27 cellular contexts compared by ENCODE assay signal in genomic region chr22:19412934-19413333, GRCh38. TPM values are rescaled to one million over a fixed set of nuclear protein-coding genes. Genes with fewer than 3 reads are reported as not detected.
DNase-seq lines count a peak whose midpoint lies in the region; ATAC-seq and TF ChIP-seq lines count a peak whose summit lies in the region.
"Had no signal": no experiment of that assay in that cellular context is flagged by ENCODE, and none has a peak within 500 bp of the region (broad histone marks: within the 10 kb centered on the region; RNA-seq: fewer than 3 reads in every experiment).

No MANE protein-coding gene starts in this region.

- H3K4me1 ChIP-seq in DND-41 (ENCODE audit: insufficient read depth, low read length) = peaks cover 8% of the 10 kb centered on the region
- no peaks in the 10 kb centered on the region for H3K4me1 ChIP-seq in uterus
- peaks cover 0 to 20% (median 4%) of the 10 kb centered on the region in 4 donors for H3K4me1 ChIP-seq in esophagus muscularis mucosa
- H3K4me1 ChIP-seq: A549, ascending aorta, tibial artery had no signal

- no peak for ATAC-seq in DND-41 (ENCODE audit: insufficient read depth, low read depth)
- ATAC-seq in activated T-helper 17 cell treated with anti-CD3 and anti-CD28 coated beads, Interleukin-2, amount 50 U/mL, for 72 hours (replicated peaks) = no peak
- ATAC-seq: A549; activated naive CD4-positive, alpha-beta T cell treated with anti-CD3 and anti-CD28 coated beads, Interleukin-2, amount 50 U/mL, for 72 hours; CD8-positive, alpha-beta T cell; left lung; Panc1; sciatic nerve had no signal

- no peaks in the 10 kb centered on the region for H3K27me3 Mint-ChIP-seq in activated CD4-positive, alpha-beta T cell treated with anti-CD3 and anti-CD28 coated beads, Interleukin-2, amount 10 ng/mL, durations not matched to agents 24 days and 14 days
- H3K27me3 Mint-ChIP-seq in activated T-helper 17 cell treated with anti-CD3 and anti-CD28 coated beads, Interleukin-2, amount 50 U/mL, for 72 hours = no peaks in the 10 kb centered on the region
- peaks cover 4% of the 10 kb centered on the region for H3K27me3 Mint-ChIP-seq in nephron progenitor cell (ENCODE audit: low read depth, poor library complexity)
- H3K27me3 Mint-ChIP-seq: progenitor cell of endocrine pancreas had no signal

- H4K20me1 ChIP-seq in DND-41 (ENCODE audit: insufficient read depth, low read length) = peaks cover 40% of the 10 kb centered on the region

- TF ChIP-seq POLR2A in uterus (IDR thresholded peaks at IDR 0.05) (no peak), esophagus muscularis mucosa (IDR thresholded peaks at IDR 0.05; ENCODE audit: low read depth) (no peak)

- H3K27ac Mint-ChIP-seq in activated CD4-positive, alpha-beta T cell treated with anti-CD3 and anti-CD28 coated beads, Interleukin-2, amount 10 ng/mL, durations not matched to agents 24 days and 14 days = peak overlapping the region; percentile 2
- H3K27ac Mint-ChIP-seq in activated T-helper 17 cell treated with anti-CD3 and anti-CD28 coated beads, Interleukin-2, amount 50 U/mL, for 72 hours = peak overlapping the region; percentile 66
- H3K27ac Mint-ChIP-seq in nephron progenitor cell = peak overlapping the region; percentile 9
- H3K27ac Mint-ChIP-seq: CD8-positive, alpha-beta T cell; HFFc6; progenitor cell of endocrine pancreas had no signal

- H3K9me3 ChIP-seq in DND-41 (ENCODE audit: insufficient read depth, low read length, severe bottlenecking) = no peaks in the 10 kb centered on the region
- H3K9me3 ChIP-seq in uterus = no peaks in the 10 kb centered on the region
- H3K9me3 ChIP-seq in esophagus muscularis mucosa = no peaks in the 10 kb centered on the region
- H3K9me3 ChIP-seq: A549, ascending aorta, left lung, stomach, tibial artery had no signal

- DNase-seq in activated CD4-positive, alpha-beta T cell treated with anti-CD3 and anti-CD28 coated beads, Interleukin-2, amount 10 ng/mL, durations not matched to agents 24 days and 14 days = no peak
- DNase-seq in activated CD4-positive, alpha-beta T cell treated with anti-CD3 and anti-CD28 coated beads for 48 hours = no peak
- no peak for DNase-seq in DND-41
- DNase-seq in nephron progenitor cell = no peak
- DNase-seq in uterus = no peak
- DNase-seq in MV-4-11 (lab: John Stamatoyannopoulos, UW) = no peak
- DNase-seq in esophagus muscularis mucosa (ENCODE audit: extremely low spot score) = no peak
- DNase-seq: AML-193; caudate nucleus; CD8-positive, alpha-beta T cell; dermis blood vessel endothelial cell; HFFc6; left lung; mesenchymal stem cell; NCI-H1092; NCI-H187 treated with DMSO at 0.1 percent for 48 hours; NCI-H526 treated with DMSO at 0.1 percent for 48 hours; SHP77; stomach; tibial artery had no signal

- WGBS in esophagus muscularis mucosa = 87% methylated on average over 4 of the region's 4 CpGs

- H3K79me2 ChIP-seq in DND-41 (ENCODE audit: insufficient read depth, low read length) = peaks cover 91% of the 10 kb centered on the region

- peaks cover 25% of the 10 kb centered on the region for H3K36me3 Mint-ChIP-seq in activated CD4-positive, alpha-beta T cell treated with anti-CD3 and anti-CD28 coated beads, Interleukin-2, amount 10 ng/mL, durations not matched to agents 24 days and 14 days (ENCODE audit: low read depth)
- H3K36me3 Mint-ChIP-seq in activated T-helper 17 cell treated with anti-CD3 and anti-CD28 coated beads, Interleukin-2, amount 50 U/mL, for 72 hours (ENCODE audit: low read depth) = peaks cover 48% of the 10 kb centered on the region
- peaks cover 47% of the 10 kb centered on the region for H3K36me3 Mint-ChIP-seq in nephron progenitor cell (ENCODE audit: low read depth)

- H3K27me3 ChIP-seq in DND-41 (ENCODE audit: insufficient read depth, low read length, poor library complexity) (no peaks in the 10 kb centered on the region), uterus (no peaks in the 10 kb centered on the region), esophagus muscularis mucosa (no peaks in the 10 kb centered on the region)
- H3K27me3 ChIP-seq: ascending aorta, left lung, stomach, tibial artery had no signal

- H3K4me1 Mint-ChIP-seq in activated CD4-positive, alpha-beta T cell treated with anti-CD3 and anti-CD28 coated beads, Interleukin-2, amount 10 ng/mL, durations not matched to agents 24 days and 14 days = peaks cover 20% of the 10 kb centered on the region
- peaks cover 17% of the 10 kb centered on the region for H3K4me1 Mint-ChIP-seq in activated T-helper 17 cell treated with anti-CD3 and anti-CD28 coated beads, Interleukin-2, amount 50 U/mL, for 72 hours
- H3K4me1 Mint-ChIP-seq in nephron progenitor cell = peaks cover 5% of the 10 kb centered on the region

- no peak overlapping the region for H3K4me3 Mint-ChIP-seq in activated CD4-positive, alpha-beta T cell treated with anti-CD3 and anti-CD28 coated beads, Interleukin-2, amount 10 ng/mL, durations not matched to agents 24 days and 14 days
- no peak overlapping the region for H3K4me3 Mint-ChIP-seq in activated T-helper 17 cell treated with anti-CD3 and anti-CD28 coated beads, Interleukin-2, amount 50 U/mL, for 72 hours
- H3K4me3 Mint-ChIP-seq in nephron progenitor cell = no peak overlapping the region
- H3K4me3 Mint-ChIP-seq: CD8-positive, alpha-beta T cell; HFFc6 had no signal

- peak overlapping the region; percentile 24 for H3K27ac ChIP-seq in DND-41 (ENCODE audit: low read length)
- H3K27ac ChIP-seq in uterus = no peak overlapping the region
- H3K27ac ChIP-seq in esophagus muscularis mucosa (replicated peaks in 1 of 4) = no peak overlapping the region
- H3K27ac ChIP-seq: A549, ascending aorta, left lung, stomach, tibial artery had no signal

- no peak for TF ChIP-seq EP300 in esophagus muscularis mucosa (IDR thresholded peaks at IDR 0.05)

- H3K4me3 ChIP-seq in DND-41 (ENCODE audit: low read depth in 1 of 2, low read length in 2 of 2) (no peak overlapping the region), uterus (no peak overlapping the region), esophagus muscularis mucosa (no peak overlapping the region)
- H3K4me3 ChIP-seq: A549, ascending aorta, left lung, stomach, tibial artery had no signal

- H3K4me2 ChIP-seq in DND-41 (ENCODE audit: insufficient read depth, low read length) = no peak overlapping the region
- H3K4me2 ChIP-seq: A549 had no signal

- no peak for TF ChIP-seq CTCF in DND-41 (IDR thresholded peaks at IDR 0.05; ENCODE audit: borderline replicate concordance, extremely low read depth, low read length, poor library complexity, severe bottlenecking)
- no peak for TF ChIP-seq CTCF in nephron progenitor cell (IDR thresholded peaks at IDR 0.05)
- TF ChIP-seq CTCF in uterus (IDR thresholded peaks at IDR 0.05) = no peak
- no peak for TF ChIP-seq CTCF in esophagus muscularis mucosa (IDR thresholded peaks at IDR 0.05)

- no peak overlapping the region; the same call in 1 of the 2 replicates for H3K9ac ChIP-seq in DND-41 (ENCODE audit: low read depth, low read length)

- H3K9me3 Mint-ChIP-seq in activated CD4-positive, alpha-beta T cell treated with anti-CD3 and anti-CD28 coated beads, Interleukin-2, amount 10 ng/mL, durations not matched to agents 24 days and 14 days = no peaks in the 10 kb centered on the region
- H3K9me3 Mint-ChIP-seq in activated T-helper 17 cell treated with anti-CD3 and anti-CD28 coated beads, Interleukin-2, amount 50 U/mL, for 72 hours = no peaks in the 10 kb centered on the region
- peaks cover 17% of the 10 kb centered on the region for H3K9me3 Mint-ChIP-seq in nephron progenitor cell
- H3K9me3 Mint-ChIP-seq: activated naive CD4-positive, alpha-beta T cell treated with anti-CD3 and anti-CD28 coated beads, Interleukin-2, amount 50 U/mL, for 72 hours; CD8-positive, alpha-beta T cell; HFFc6 had no signal

- intact Hi-C loops in activated CD4-positive, alpha-beta T cell treated with anti-CD3 and anti-CD28 coated beads, Interleukin-2, amount 10 ng/mL, durations not matched to agents 24 days and 14 days (cut with micrococcal nuclease) = no loop called here
- intact Hi-C loops in uterus (cut with DNase I; ENCODE audit: low total_unique reads) = no loop called here
- intact Hi-C loops in esophagus muscularis mucosa (cut with DNase I) = no loop called here

- H2AFZ ChIP-seq in DND-41 (ENCODE audit: low read depth, low read length) = no peak overlapping the region

- peaks cover 64% of the 10 kb centered on the region for H3K36me3 ChIP-seq in DND-41 (ENCODE audit: insufficient read depth, low read length)
- no peaks in the 10 kb centered on the region for H3K36me3 ChIP-seq in uterus
- H3K36me3 ChIP-seq in esophagus muscularis mucosa = peaks cover 11 to 28% (median 26%) of the 10 kb centered on the region in 4 donors

RNA-seq across cellular contexts. Expression of gene HIRA, which starts 18.6 kb away (rescaled TPM):
- total RNA-seq in activated CD4-positive, alpha-beta T cell treated with anti-CD3 and anti-CD28 coated beads, Interleukin-2, amount 10 ng/mL, durations not matched to agents 24 days and 14 days = 42.6 and 45.0 TPM in 2 replicates
- 10 to 100 TPM; 21.4 to 45.6 TPM for total RNA-seq in activated T-helper 17 cell treated with anti-CD3 and anti-CD28 coated beads, Interleukin-2, amount 50 U/mL, for 72 hours
- total RNA-seq in uterus (10 to 100 TPM in 2 of 4 donors, 1 to 10 TPM in 1, under 1 TPM in 1; 0.29 to 32.1 (median 11.7) TPM), esophagus muscularis mucosa (10 to 100 TPM; 22.0 to 31.6 (median 26.5) TPM)

RNA-seq across cellular contexts. Expression of gene MRPL40, which starts 19.4 kb away (rescaled TPM):
- total RNA-seq in activated CD4-positive, alpha-beta T cell treated with anti-CD3 and anti-CD28 coated beads, Interleukin-2, amount 10 ng/mL, durations not matched to agents 24 days and 14 days = 35.2 and 37.6 TPM in 2 replicates
- total RNA-seq in activated T-helper 17 cell treated with anti-CD3 and anti-CD28 coated beads, Interleukin-2, amount 50 U/mL, for 72 hours = 10 to 100 TPM; 11.8 to 25.7 TPM
- total RNA-seq in uterus = 10 to 100 TPM in 3 of 4 donors, 1 to 10 TPM in 1; 5.0 to 20.4 (median 12.3) TPM
- 10 to 100 TPM; 21.2 to 31.2 (median 27.7) TPM for total RNA-seq in esophagus muscularis mucosa

RNA-seq across cellular contexts. Expression of gene C22orf39, which starts 34.6 kb away (rescaled TPM):
- total RNA-seq in activated CD4-positive, alpha-beta T cell treated with anti-CD3 and anti-CD28 coated beads, Interleukin-2, amount 10 ng/mL, durations not matched to agents 24 days and 14 days = 25.7 and 28.5 TPM in 2 replicates
- total RNA-seq in activated T-helper 17 cell treated with anti-CD3 and anti-CD28 coated beads, Interleukin-2, amount 50 U/mL, for 72 hours = 10 to 100 TPM; 18.6 to 21.7 TPM
- total RNA-seq in uterus = 100 to 1,000 TPM in 1 of 4 donors, 10 to 100 TPM in 3; 38.4 to 112 (median 47.8) TPM
- total RNA-seq in esophagus muscularis mucosa = 100 to 1,000 TPM in 3 of 4 donors, 10 to 100 TPM in 1; 92.1 to 136 (median 111) TPM

Comparison
In these comparisons a context has a peak if more than half of its experiments do, and no peak if none do; other contexts are left out.
1. H3K27ac Mint-ChIP-seq: peak in every context shown above with its lines; median percentile 66 in activated T-helper 17 cell treated with anti-CD3 and anti-CD28 coated beads, Interleukin-2, amount 50 U/mL, for 72 hours; 9 in nephron progenitor cell; 2 in activated CD4-positive, alpha-beta T cell treated with anti-CD3 and anti-CD28 coated beads, Interleukin-2, amount 10 ng/mL, durations not matched to agents 24 days and 14 days.